Comparison of ENCODE assay signal across 8 cellular contexts in the genomic region with DNA sequence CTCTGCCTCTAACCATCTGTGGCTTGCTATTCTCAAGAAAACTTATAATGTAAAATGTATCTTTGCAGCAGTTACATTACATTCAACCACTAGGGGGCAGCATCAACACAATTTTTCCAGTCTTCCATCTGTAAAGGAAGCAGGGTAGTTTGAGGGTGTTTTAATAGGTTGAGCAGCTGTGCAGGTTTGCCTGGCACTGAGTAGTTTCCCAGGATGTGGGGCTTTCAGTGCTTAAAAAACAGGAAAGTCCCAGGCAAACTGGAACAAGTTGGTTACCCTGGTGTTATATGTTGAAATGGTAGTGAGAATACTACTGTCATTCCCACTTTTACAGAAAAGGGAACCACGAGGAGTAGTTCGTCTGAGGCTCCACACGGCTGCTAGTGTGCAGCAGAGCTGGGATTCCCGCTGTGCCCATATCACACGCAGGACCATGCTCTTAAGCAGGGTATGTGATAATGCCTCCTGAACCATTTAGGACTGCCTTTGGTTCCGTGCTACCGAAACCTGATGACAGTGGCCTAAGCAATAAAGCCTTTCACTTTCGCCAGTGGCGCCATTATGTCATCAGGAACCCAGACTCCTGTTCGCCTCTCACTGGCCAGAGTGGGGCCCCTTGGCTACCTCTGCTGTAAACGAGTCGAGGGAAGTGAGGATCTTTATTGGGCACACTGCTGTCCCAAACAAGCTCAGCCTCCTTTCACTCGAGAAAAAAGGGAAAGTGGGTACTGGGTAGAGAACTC.
DNase-seq lines count a peak whose midpoint lies in the region; ATAC-seq, FAIRE-seq and TF ChIP-seq lines count a peak whose summit lies in the region.

No MANE protein-coding gene starts in this region.

- H3F3A ChIP-seq in SK-N-SH (replicated peaks; ENCODE audit: insufficient read depth), result no peaks in the 10 kb centered on the region

- peak; percentile 75 for TF ChIP-seq RAD21 in SK-N-SH (IDR thresholded peaks at IDR 0.05; ENCODE audit: low read length)
- TF ChIP-seq RAD21 in GM12878 (IDR thresholded peaks at IDR 0.05; ENCODE audit: insufficient read depth, low read depth, low read length), result peak; percentile 89

- intact Hi-C loops in GM12878 (cut with micrococcal nuclease; ENCODE audit: unreplicated experiment), result loop anchor here (1.0 to 2.0 kb wide), 4 partner anchors 57 to 257 kb away; a partner anchor contains a TSS

- WGBS in SK-N-SH (ENCODE audit: low lambda C conversion rate), result 76% methylated on average over 13 of the region's 13 CpGs
- 53% methylated on average over 13 of the region's 13 CpGs for WGBS in GM12878 (ENCODE audit: insufficient coverage, insufficient replicate concordance, low lambda C conversion rate, missing lambda C conversion rate)
- no CpG with 5 or more reads among the region's 13 CpGs for WGBS in iPS DF 6.9 (ENCODE audit: insufficient coverage, insufficient read length)

- ATAC-seq in HG02610 (IDR thresholded peaks at IDR 0.05; ENCODE audit: unreplicated experiment), result peak; percentile 63
- peak; percentile 93 for ATAC-seq in GM12878

- RAD21 ChIA-PET in GM12878 (lab: Charles Lee; ENCODE audit: unreplicated experiment), result interaction anchor here (0.8 to 11.1 kb wide), 16 partner anchors 8 to 257 kb away, joined by 3 to 164 read pairs (median 5); a partner anchor contains a TSS

- TF ChIP-seq CTCF in SK-N-SH (IDR thresholded peaks at IDR 0.05) (peak; percentile 89), GM12878 (IDR thresholded peaks at IDR 0.05 in 2 of 3, conservative IDR thresholded peaks at IDR 0.05 in 1 of 3; ENCODE audit: control insufficient read depth in 2 of 3, extremely low read depth in 1 of 3, insufficient read depth in 1 of 3, low read depth in 3 of 3, low read length in 3 of 3) (peak; percentile 55 to 78 (median 70); a peak in 5 of 6 replicates)

- no peaks in the 10 kb centered on the region for H3K9me2 ChIP-seq in SK-N-SH

- SMC1A ChIA-PET in GM12878 (lab: Charles Lee; ENCODE audit: uncharacterized antibody, unreplicated experiment), result interaction anchor here (0.7 to 17.9 kb wide), 16 partner anchors 8 to 257 kb away, joined by 3 to 405 read pairs (median 6); no protein-coding TSS in a partner anchor

- CTCF ChIA-PET in SK-N-SH (lab: Yijun Ruan, JAX), result interaction anchor here (0.6 to 5.3 kb wide), 43 partner anchors 9 to 346 kb away, joined by 3 to 29 read pairs (median 4); a partner anchor contains a TSS
- CTCF ChIA-PET in GM12878 (lab: Yijun Ruan, JAX), result interaction anchor here (0.5 to 20.6 kb wide), 34 partner anchors 9 to 541 kb away, joined by 3 to 642 read pairs (median 4); a partner anchor contains a TSS

- H3K36me3 ChIP-seq in SK-N-SH (replicated peaks in 1 of 2; ENCODE audit: control insufficient read depth in 1 of 2, insufficient read depth in 2 of 2, low read length in 1 of 2) (no peaks in the 10 kb centered on the region), GM12878 (ENCODE audit: control insufficient read depth in 2 of 2, insufficient read depth in 2 of 2, low read length in 1 of 2) (no peaks in the 10 kb centered on the region), iPS DF 6.9 (ENCODE audit: control insufficient read depth, insufficient read depth, low read length) (no peaks in the 10 kb centered on the region)

- H3K27me3 ChIP-seq in SK-N-SH (ENCODE audit: insufficient read depth) (no peaks in the 10 kb centered on the region), GM12878 (replicated peaks in 1 of 2; ENCODE audit: control insufficient read depth in 2 of 2, insufficient read depth in 2 of 2, low read length in 1 of 2) (no peaks in the 10 kb centered on the region), iPS DF 6.9 (ENCODE audit: control insufficient read depth, insufficient read depth, low read length) (no peaks in the 10 kb centered on the region)

- POLR2A ChIA-PET in SK-N-SH (lab: Yijun Ruan, JAX) (no interaction called here), GM12878 (lab: Charles Lee) (interaction anchor here (1.2 to 2.4 kb wide), 4 partner anchors 9 to 151 kb away, joined by 3 to 8 read pairs (median 4); no protein-coding TSS in a partner anchor)

- peak; percentile 89 for FAIRE-seq in GM12878 (lab: Jason Lieb, UNC)

- no peak overlapping the region; a peak in 1 of 4 replicates for H3K4me3 ChIP-seq in SK-N-SH (ENCODE audit: low read depth in 2 of 2, low read length in 1 of 2)
- no peak overlapping the region for H3K4me3 ChIP-seq in GM12878
- no peak overlapping the region for H3K4me3 ChIP-seq in iPS DF 6.9 (ENCODE audit: low read length)

- TF ChIP-seq EP300 in SK-N-SH (IDR thresholded peaks at IDR 0.05; ENCODE audit: borderline replicate concordance in 1 of 2, low read depth in 1 of 2, low read length in 1 of 2) (no peak), GM12878 (IDR thresholded peaks at IDR 0.05; ENCODE audit: borderline replicate concordance in 1 of 2, control insufficient read depth in 1 of 2, low read depth in 2 of 2, low read length in 2 of 2) (no peak)

- no peaks in the 10 kb centered on the region for H3K79me2 ChIP-seq in SK-N-SH (ENCODE audit: insufficient read depth)
- no peaks in the 10 kb centered on the region for H3K79me2 ChIP-seq in GM12878 (ENCODE audit: control insufficient read depth, insufficient read depth, low read length)

- in situ Hi-C loops in GM12878 (cut with MboI), result loop anchor here (10.0 kb wide), 1 partner anchor 341 kb away; no protein-coding TSS in a partner anchor

- no TSS peak for BruUV-seq in GM12878 (replicated peaks; lab: Mats Ljungman, UMichigan)

- no peaks in the 10 kb centered on the region for H3K9me3 ChIP-seq in SK-N-SH
- no peaks in the 10 kb centered on the region for H3K9me3 ChIP-seq in GM12878 (replicated peaks; ENCODE audit: control insufficient read depth, insufficient read depth, low read length)
- no peaks in the 10 kb centered on the region for H3K9me3 ChIP-seq in iPS DF 6.9 (ENCODE audit: control insufficient read depth, insufficient read depth, low read length)

- H3K4me1 ChIP-seq in SK-N-SH (ENCODE audit: control insufficient read depth in 1 of 2, insufficient read depth in 2 of 2, low read depth in 1 of 2, low read length in 1 of 2), result no peaks in the 10 kb centered on the region; a peak in 1 of 4 replicates
- peaks cover 8% of the 10 kb centered on the region for H3K4me1 ChIP-seq in GM12878 (ENCODE audit: control insufficient read depth, insufficient read depth, low read length)
- no peaks in the 10 kb centered on the region; the same call in 1 of the 2 replicates for H3K4me1 ChIP-seq in iPS DF 6.9 (ENCODE audit: control insufficient read depth, insufficient read depth, low read length)

- H4K20me1 ChIP-seq in SK-N-SH (ENCODE audit: insufficient read depth) (no peaks in the 10 kb centered on the region), GM12878 (ENCODE audit: control insufficient read depth, insufficient read depth) (no peaks in the 10 kb centered on the region)

- H3K9ac ChIP-seq in SK-N-SH (no peak overlapping the region), GM12878 (ENCODE audit: control insufficient read depth, insufficient read depth, low read length) (no peak overlapping the region)

- H3K27ac ChIP-seq in SK-N-SH (ENCODE audit: low read depth in 2 of 2, low read length in 1 of 2) (no peak overlapping the region), GM12878 (ENCODE audit: control insufficient read depth, insufficient read depth) (no peak overlapping the region), iPS DF 6.9 (ENCODE audit: low read length) (no peak overlapping the region)

- peak; percentile 3 to 46 (median 18) for DNase-seq in activated CD4-positive, CD25-positive, alpha-beta regulatory T cell (lab: John Stamatoyannopoulos, UW)
- DNase-seq in activated CD4-positive, CD25-positive, alpha-beta regulatory T cell treated with anti-CD3 and anti-CD28 coated beads, Interleukin-2, amount 50 U/mL, for 72 hours, result no peak
- DNase-seq in NCI-H1417 (lab: John Stamatoyannopoulos, UW), result peak; percentile 64 to 88 (median 78)
- DNase-seq in SK-N-SH, result peak; percentile 66
- peak; percentile 64 for DNase-seq in GM12878 (ENCODE audit: low read depth, low spot score)
- peak; percentile 55 for DNase-seq in iPS DF 6.9 (ENCODE audit: low read depth, low spot score)
- DNase-seq in stimulated activated CD4-positive, alpha-beta T cell treated with anti-CD3 and anti-CD28 coated beads, Interleukin-1b, Interleukin-23, amount 100 ng/mL, for 48 hours, result peak; percentile 54

- H3K4me2 ChIP-seq in SK-N-SH (no peak overlapping the region), GM12878 (ENCODE audit: control insufficient read depth, insufficient read depth) (peak overlapping the region; percentile 36)

- H2AFZ ChIP-seq in SK-N-SH (ENCODE audit: low read depth) (no peak overlapping the region), GM12878 (ENCODE audit: control insufficient read depth, low read depth, low read length) (peak overlapping the region; percentile 39)

- no peak for TF ChIP-seq POLR2A in GM12878 (IDR thresholded peaks at IDR 0.05; ENCODE audit: low read depth, low read length)

TF ChIP-seq in SK-N-SH, 30 proteins besides CTCF, POLR2A, EP300 and RAD21:
- TF ChIP-seq SMC3 (IDR thresholded peaks at IDR 0.05; ENCODE audit: low read depth, low read length), result peak; percentile 47
- TF ChIP-seq MXI1 (IDR thresholded peaks at IDR 0.05; ENCODE audit: low read depth, low read length), result no peak
TF ChIP-seq in SK-N-SH: peak in this region for 1.

TF ChIP-seq in GM12878, 131 proteins besides CTCF, POLR2A, EP300 and RAD21:
- peak; percentile 31 to 34; a peak in 1 of 4 replicates for TF ChIP-seq IKZF2 (IDR thresholded peaks at IDR 0.05)
- TF ChIP-seq ZNF622 (IDR thresholded peaks at IDR 0.05), result no peak
- 0 out of 2 replicates have a peak, but pooled peaks have one; percentile 7 for TF ChIP-seq RUNX3 (IDR thresholded peaks at IDR 0.05; ENCODE audit: low read length)
- TF ChIP-seq FOXK2 (IDR thresholded peaks at IDR 0.05), result no peak
- no peak for TF ChIP-seq BRCA1 (IDR thresholded peaks at IDR 0.05; ENCODE audit: low read depth, low read length)
- TF ChIP-seq TCF12 (IDR thresholded peaks at IDR 0.05; ENCODE audit: low read depth, low read length), result 0 out of 2 replicates have a peak, but pooled peaks have one; percentile 12
- TF ChIP-seq SMC3 (IDR thresholded peaks at IDR 0.05; ENCODE audit: borderline replicate concordance, low read length), result peak; percentile 86
- peak; percentile 45 for TF ChIP-seq IKZF1 (conservative IDR thresholded peaks at IDR 0.05)
- 0 out of 2 replicates have a peak, but pooled peaks have one; percentile 27 for TF ChIP-seq GATAD2B (conservative IDR thresholded peaks at IDR 0.05; ENCODE audit: low read depth)
